1 cellular context compared by ENCODE assay signal in the genomic region with DNA sequence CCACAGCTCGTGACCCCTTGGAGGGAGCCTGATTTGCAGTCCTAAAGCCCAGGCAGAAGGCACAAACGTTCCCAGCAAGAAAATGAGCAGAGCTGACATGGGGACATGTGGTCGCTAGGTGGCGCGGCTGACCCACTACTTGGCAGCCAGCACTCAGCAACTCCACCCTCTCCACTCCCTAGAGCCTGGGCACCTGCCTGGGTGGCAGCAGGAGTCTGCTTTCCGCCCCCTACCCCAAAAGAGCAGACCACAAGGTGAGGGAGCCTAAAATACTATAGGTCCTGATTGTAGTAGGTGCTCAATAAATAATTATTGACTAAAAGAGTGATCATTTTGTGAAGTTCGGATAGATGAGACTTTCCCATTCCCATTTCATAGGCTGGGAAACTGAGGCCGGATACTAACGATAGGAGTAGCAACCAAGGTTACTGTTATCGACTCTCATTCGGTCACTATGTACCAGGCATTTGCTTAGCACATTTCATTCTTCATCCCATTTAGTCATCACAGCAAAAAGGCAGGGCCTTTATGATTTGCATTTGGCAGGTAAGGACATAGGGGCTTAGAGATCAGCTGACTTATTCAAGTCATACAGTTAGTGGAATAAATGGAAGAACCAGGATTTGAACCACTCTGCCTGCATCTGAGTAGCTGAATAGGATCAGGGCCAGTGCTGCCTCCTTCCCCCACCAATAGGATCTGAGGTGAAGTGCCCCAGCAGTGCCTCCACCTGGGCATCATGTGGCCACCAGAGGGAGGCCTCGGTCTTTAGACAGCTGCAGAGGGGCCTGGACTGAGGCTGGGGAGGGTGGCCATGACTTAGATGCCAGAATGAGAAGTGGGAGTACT.
A peak's percentile ranks its signal among the peaks of the same experiment; 100 is the strongest.
TF ChIP-seq lines count a peak whose summit lies in the region.

No MANE protein-coding gene starts in this region.

TF ChIP-seq in K562, 482 proteins besides CTCF, POLR2A, EP300 and RAD21 (continued from another document):
- TF ChIP-seq, protein P1, sequence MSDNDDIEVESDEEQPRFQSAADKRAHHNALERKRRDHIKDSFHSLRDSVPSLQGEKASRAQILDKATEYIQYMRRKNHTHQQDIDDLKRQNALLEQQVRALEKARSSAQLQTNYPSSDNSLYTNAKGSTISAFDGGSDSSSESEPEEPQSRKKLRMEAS (CRISPR knock-in tag; IDR thresholded peaks at IDR 0.05): peak; percentile 22; the same call in 1 of the 2 replicates
- TF ChIP-seq ZNF133 (CRISPR knock-in tag; IDR thresholded peaks at IDR 0.05): 0 out of 2 replicates have a peak, but pooled peaks have one; percentile 51
- TF ChIP-seq RB1 (IDR thresholded peaks at IDR 0.05; ENCODE audit: low read depth): peak; percentile 56; the same call in 1 of the 2 replicates
- 0 out of 2 replicates have a peak, but pooled peaks have one; percentile 41 for TF ChIP-seq LCOR (CRISPR knock-in tag; IDR thresholded peaks at IDR 0.05)
- 0 out of 2 replicates have a peak, but pooled peaks have one; percentile 41 for TF ChIP-seq MTA3 (IDR thresholded peaks at IDR 0.05; ENCODE audit: borderline replicate concordance)
- TF ChIP-seq ZKSCAN1 (IDR thresholded peaks at IDR 0.05; ENCODE audit: low read depth, low read length): 0 out of 2 replicates have a peak, but pooled peaks have one; percentile 27
- TF ChIP-seq CREM (IDR thresholded peaks at IDR 0.05; ENCODE audit: low read depth): 0 out of 2 replicates have a peak, but pooled peaks have one; percentile 45
- TF ChIP-seq NFRKB (IDR thresholded peaks at IDR 0.05; ENCODE audit: low read depth): no peak
- TF ChIP-seq JUN (IDR thresholded peaks at IDR 0.05; ENCODE audit: borderline replicate concordance, low read depth, low read length): no peak
- TF ChIP-seq JUN (CRISPR knock-in tag; IDR thresholded peaks at IDR 0.05; ENCODE audit: borderline replicate concordance): 0 out of 2 replicates have a peak, but pooled peaks have one; percentile 43
- TF ChIP-seq, protein P2, sequence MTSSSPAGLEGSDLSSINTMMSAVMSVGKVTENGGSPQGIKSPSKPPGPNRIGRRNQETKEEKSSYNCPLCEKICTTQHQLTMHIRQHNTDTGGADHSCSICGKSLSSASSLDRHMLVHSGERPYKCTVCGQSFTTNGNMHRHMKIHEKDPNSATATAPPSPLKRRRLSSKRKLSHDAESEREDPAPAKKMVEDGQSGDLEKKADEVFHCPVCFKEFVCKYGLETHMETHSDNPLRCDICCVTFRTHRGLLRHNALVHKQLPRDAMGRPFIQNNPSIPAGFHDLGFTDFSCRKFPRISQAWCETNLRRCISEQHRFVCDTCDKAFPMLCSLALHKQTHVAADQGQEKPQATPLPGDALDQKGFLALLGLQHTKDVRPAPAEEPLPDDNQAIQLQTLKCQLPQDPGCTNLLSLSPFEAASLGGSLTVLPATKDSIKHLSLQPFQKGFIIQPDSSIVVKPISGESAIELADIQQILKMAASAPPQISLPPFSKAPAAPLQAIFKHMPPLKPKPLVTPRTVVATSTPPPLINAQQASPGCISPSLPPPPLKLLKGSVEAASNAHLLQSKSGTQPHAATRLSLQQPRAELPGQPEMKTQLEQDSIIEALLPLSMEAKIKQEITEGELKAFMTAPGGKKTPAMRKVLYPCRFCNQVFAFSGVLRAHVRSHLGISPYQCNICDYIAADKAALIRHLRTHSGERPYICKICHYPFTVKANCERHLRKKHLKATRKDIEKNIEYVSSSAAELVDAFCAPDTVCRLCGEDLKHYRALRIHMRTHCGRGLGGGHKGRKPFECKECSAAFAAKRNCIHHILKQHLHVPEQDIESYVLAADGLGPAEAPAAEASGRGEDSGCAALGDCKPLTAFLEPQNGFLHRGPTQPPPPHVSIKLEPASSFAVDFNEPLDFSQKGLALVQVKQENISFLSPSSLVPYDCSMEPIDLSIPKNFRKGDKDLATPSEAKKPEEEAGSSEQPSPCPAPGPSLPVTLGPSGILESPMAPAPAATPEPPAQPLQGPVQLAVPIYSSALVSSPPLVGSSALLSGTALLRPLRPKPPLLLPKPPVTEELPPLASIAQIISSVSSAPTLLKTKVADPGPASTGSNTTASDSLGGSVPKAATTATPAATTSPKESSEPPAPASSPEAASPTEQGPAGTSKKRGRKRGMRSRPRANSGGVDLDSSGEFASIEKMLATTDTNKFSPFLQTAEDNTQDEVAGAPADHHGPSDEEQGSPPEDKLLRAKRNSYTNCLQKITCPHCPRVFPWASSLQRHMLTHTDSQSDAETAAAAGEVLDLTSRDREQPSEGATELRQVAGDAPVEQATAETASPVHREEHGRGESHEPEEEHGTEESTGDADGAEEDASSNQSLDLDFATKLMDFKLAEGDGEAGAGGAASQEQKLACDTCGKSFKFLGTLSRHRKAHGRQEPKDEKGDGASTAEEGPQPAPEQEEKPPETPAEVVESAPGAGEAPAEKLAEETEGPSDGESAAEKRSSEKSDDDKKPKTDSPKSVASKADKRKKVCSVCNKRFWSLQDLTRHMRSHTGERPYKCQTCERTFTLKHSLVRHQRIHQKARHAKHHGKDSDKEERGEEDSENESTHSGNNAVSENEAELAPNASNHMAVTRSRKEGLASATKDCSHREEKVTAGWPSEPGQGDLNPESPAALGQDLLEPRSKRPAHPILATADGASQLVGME (CRISPR knock-in tag; IDR thresholded peaks at IDR 0.05): 0 out of 2 replicates have a peak, but pooled peaks have one; percentile 40
- peak; percentile 97 for TF ChIP-seq SMC3 (conservative IDR thresholded peaks at IDR 0.05; ENCODE audit: insufficient read depth, low read depth, low read length)
- TF ChIP-seq NELFE (IDR thresholded peaks at IDR 0.05; ENCODE audit: insufficient read depth, insufficient read length): no peak
- TF ChIP-seq CAMTA2 (CRISPR knock-in tag; conservative IDR thresholded peaks at IDR 0.05): no peak
- TF ChIP-seq JUND (IDR thresholded peaks at IDR 0.05; ENCODE audit: borderline replicate concordance, low read depth, low read length): peak; percentile 66; the same call in 1 of the 2 replicates
- TF ChIP-seq JUND (tag; IDR thresholded peaks at IDR 0.05; ENCODE audit: borderline replicate concordance, low read depth, low read length): no peak; the same call in 2 of the 3 replicates
- TF ChIP-seq ZBTB1 (CRISPR knock-in tag; IDR thresholded peaks at IDR 0.05; ENCODE audit: borderline replicate concordance, low read depth): peak; percentile 50; the same call in 1 of the 2 replicates
- 0 out of 2 replicates have a peak, but pooled peaks have one; percentile 36 for TF ChIP-seq KLF13 (tag; IDR thresholded peaks at IDR 0.05; ENCODE audit: borderline replicate concordance, low read depth)
- TF ChIP-seq CREB1 (IDR thresholded peaks at IDR 0.05): no peak
- peak; percentile 44; the same call in 1 of the 2 replicates for TF ChIP-seq CREB1 (CRISPR knock-in tag; IDR thresholded peaks at IDR 0.05)
- TF ChIP-seq MAZ (CRISPR knock-in tag; conservative IDR thresholded peaks at IDR 0.05 in 1 of 2, IDR thresholded peaks at IDR 0.05 in 1 of 2): peak; percentile 21 to 44; a peak in 1 of 4 replicates
- TF ChIP-seq, protein P3, sequence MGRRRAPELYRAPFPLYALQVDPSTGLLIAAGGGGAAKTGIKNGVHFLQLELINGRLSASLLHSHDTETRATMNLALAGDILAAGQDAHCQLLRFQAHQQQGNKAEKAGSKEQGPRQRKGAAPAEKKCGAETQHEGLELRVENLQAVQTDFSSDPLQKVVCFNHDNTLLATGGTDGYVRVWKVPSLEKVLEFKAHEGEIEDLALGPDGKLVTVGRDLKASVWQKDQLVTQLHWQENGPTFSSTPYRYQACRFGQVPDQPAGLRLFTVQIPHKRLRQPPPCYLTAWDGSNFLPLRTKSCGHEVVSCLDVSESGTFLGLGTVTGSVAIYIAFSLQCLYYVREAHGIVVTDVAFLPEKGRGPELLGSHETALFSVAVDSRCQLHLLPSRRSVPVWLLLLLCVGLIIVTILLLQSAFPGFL (CRISPR knock-in tag; IDR thresholded peaks at IDR 0.05): 0 out of 2 replicates have a peak, but pooled peaks have one; percentile 64
- TF ChIP-seq ETV1 (tag; conservative IDR thresholded peaks at IDR 0.05; ENCODE audit: low read depth): 0 out of 2 replicates have a peak, but pooled peaks have one; percentile 25
- TF ChIP-seq BHLHE40 (IDR thresholded peaks at IDR 0.05; ENCODE audit: low read length): 0 out of 2 replicates have a peak, but pooled peaks have one; percentile 37
- TF ChIP-seq TOE1 (IDR thresholded peaks at IDR 0.05; ENCODE audit: borderline replicate concordance): no peak
- 0 out of 2 replicates have a peak, but pooled peaks have one; percentile 69 for TF ChIP-seq TOE1 (CRISPR knock-in tag; IDR thresholded peaks at IDR 0.05; ENCODE audit: borderline replicate concordance, low read depth)
- TF ChIP-seq SRF (CRISPR knock-in tag; IDR thresholded peaks at IDR 0.05): peak in 1 of 2 experiments; percentile 41; a peak in 1 of 4 replicates
- TF ChIP-seq KDM1A (IDR thresholded peaks at IDR 0.05): 0 out of 4 replicates have a peak, but pooled peaks of 1 of the 2 experiments have one; percentile 17
- TF ChIP-seq BCOR (IDR thresholded peaks at IDR 0.05): 0 out of 2 replicates have a peak, but pooled peaks have one; percentile 26
- TF ChIP-seq ETV5 (CRISPR knock-in tag; IDR thresholded peaks at IDR 0.05; ENCODE audit: low read depth): no peak
- TF ChIP-seq CEBPG (CRISPR knock-in tag; IDR thresholded peaks at IDR 0.05): no peak
- no peak for TF ChIP-seq CEBPG (tag; conservative IDR thresholded peaks at IDR 0.05 in 1 of 2, IDR thresholded peaks at IDR 0.05 in 1 of 2)
- TF ChIP-seq, protein P4, sequence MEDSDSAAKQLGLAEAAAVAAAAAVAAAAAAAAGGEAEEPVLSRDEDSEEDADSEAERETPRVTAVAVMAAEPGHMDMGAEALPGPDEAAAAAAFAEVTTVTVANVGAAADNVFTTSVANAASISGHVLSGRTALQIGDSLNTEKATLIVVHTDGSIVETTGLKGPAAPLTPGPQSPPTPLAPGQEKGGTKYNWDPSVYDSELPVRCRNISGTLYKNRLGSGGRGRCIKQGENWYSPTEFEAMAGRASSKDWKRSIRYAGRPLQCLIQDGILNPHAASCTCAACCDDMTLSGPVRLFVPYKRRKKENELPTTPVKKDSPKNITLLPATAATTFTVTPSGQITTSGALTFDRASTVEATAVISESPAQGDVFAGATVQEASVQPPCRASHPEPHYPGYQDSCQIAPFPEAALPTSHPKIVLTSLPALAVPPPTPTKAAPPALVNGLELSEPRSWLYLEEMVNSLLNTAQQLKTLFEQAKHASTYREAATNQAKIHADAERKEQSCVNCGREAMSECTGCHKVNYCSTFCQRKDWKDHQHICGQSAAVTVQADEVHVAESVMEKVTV (CRISPR knock-in tag; IDR thresholded peaks at IDR 0.05): peak; percentile 85
- TF ChIP-seq, protein P5, sequence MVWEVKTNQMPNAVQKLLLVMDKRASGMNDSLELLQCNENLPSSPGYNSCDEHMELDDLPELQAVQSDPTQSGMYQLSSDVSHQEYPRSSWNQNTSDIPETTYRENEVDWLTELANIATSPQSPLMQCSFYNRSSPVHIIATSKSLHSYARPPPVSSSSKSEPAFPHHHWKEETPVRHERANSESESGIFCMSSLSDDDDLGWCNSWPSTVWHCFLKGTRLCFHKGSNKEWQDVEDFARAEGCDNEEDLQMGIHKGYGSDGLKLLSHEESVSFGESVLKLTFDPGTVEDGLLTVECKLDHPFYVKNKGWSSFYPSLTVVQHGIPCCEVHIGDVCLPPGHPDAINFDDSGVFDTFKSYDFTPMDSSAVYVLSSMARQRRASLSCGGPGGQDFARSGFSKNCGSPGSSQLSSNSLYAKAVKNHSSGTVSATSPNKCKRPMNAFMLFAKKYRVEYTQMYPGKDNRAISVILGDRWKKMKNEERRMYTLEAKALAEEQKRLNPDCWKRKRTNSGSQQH (CRISPR knock-in tag; IDR thresholded peaks at IDR 0.05): no peak
- TF ChIP-seq CC2D1A (IDR thresholded peaks at IDR 0.05): peak; percentile 38; the same call in 1 of the 2 replicates
- TF ChIP-seq, protein P6, sequence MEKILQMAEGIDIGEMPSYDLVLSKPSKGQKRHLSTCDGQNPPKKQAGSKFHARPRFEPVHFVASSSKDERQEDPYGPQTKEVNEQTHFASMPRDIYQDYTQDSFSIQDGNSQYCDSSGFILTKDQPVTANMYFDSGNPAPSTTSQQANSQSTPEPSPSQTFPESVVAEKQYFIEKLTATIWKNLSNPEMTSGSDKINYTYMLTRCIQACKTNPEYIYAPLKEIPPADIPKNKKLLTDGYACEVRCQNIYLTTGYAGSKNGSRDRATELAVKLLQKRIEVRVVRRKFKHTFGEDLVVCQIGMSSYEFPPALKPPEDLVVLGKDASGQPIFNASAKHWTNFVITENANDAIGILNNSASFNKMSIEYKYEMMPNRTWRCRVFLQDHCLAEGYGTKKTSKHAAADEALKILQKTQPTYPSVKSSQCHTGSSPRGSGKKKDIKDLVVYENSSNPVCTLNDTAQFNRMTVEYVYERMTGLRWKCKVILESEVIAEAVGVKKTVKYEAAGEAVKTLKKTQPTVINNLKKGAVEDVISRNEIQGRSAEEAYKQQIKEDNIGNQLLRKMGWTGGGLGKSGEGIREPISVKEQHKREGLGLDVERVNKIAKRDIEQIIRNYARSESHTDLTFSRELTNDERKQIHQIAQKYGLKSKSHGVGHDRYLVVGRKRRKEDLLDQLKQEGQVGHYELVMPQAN (IDR thresholded peaks at IDR 0.05; ENCODE audit: borderline replicate concordance): no peak
- TF ChIP-seq RBM25 (IDR thresholded peaks at IDR 0.05; ENCODE audit: low read depth, low read length, severe bottlenecking): peak; percentile 93
- TF ChIP-seq, protein P7, sequence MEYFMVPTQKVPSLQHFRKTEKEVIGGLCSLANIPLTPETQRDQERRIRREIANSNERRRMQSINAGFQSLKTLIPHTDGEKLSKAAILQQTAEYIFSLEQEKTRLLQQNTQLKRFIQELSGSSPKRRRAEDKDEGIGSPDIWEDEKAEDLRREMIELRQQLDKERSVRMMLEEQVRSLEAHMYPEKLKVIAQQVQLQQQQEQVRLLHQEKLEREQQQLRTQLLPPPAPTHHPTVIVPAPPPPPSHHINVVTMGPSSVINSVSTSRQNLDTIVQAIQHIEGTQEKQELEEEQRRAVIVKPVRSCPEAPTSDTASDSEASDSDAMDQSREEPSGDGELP (CRISPR knock-in tag; IDR thresholded peaks at IDR 0.05; ENCODE audit: borderline replicate concordance): peak; percentile 31
- TF ChIP-seq DPF2 (IDR thresholded peaks at IDR 0.05): 0 out of 2 replicates have a peak, but pooled peaks have one; percentile 18
- TF ChIP-seq YY1 (IDR thresholded peaks at IDR 0.05; ENCODE audit: borderline replicate concordance in 1 of 3, control insufficient read depth in 1 of 3, extremely low read depth in 1 of 3, insufficient read depth in 3 of 3, insufficient read length in 1 of 3, insufficient replicate concordance in 2 of 3, low read depth in 1 of 3, low read length in 2 of 3): peak in 2 of 3 experiments; percentile 22 to 27
- TF ChIP-seq DMBX1 (CRISPR knock-in tag; IDR thresholded peaks at IDR 0.05; ENCODE audit: borderline replicate concordance): 0 out of 2 replicates have a peak, but pooled peaks have one; percentile 54
- TF ChIP-seq SMARCA5 (IDR thresholded peaks at IDR 0.05): peak; percentile 92
- no peak for TF ChIP-seq BMI1 (IDR thresholded peaks at IDR 0.05; ENCODE audit: low read length)
- peak; percentile 43; the same call in 1 of the 2 replicates for TF ChIP-seq SP1 (CRISPR knock-in tag; IDR thresholded peaks at IDR 0.05)
- TF ChIP-seq STAG1 (CRISPR knock-in tag; IDR thresholded peaks at IDR 0.05; ENCODE audit: borderline replicate concordance): peak; percentile 91
